Comparison of ENCODE assay signal across 28 cellular contexts in genomic region chr12:129840145-129840884, GRCh38.
"Had no signal": no experiment of that assay in that cellular context is flagged by ENCODE, and none has a peak within 500 bp of the region (broad histone marks: within the 10 kb centered on the region; RNA-seq: fewer than 3 reads in every experiment).

No MANE protein-coding gene starts in this region.

- H3K9me3 Mint-ChIP-seq: stimulated activated effector memory CD8-positive, alpha-beta T cell treated with anti-CD3 and anti-CD28 coated beads, Interleukin-12 subunit alpha, Interleukin-12 subunit beta, amount 100 ng/mL, for 72 hours; stimulated activated memory B cell treated with anti-CD40 and anti-IgM and Interleukin-4, amounts not matched to agents 10 μg/mL and 1 μg/mL and 100 μg/mL, for 72 hours; stimulated activated naive B cell treated with anti-CD40 and anti-IgM and Interleukin-4, amounts not matched to agents 10 μg/mL and 1 μg/mL and 100 μg/mL, for 72 hours; stimulated activated naive CD8-positive, alpha-beta T cell treated with anti-CD3 and anti-CD28 coated beads, Interleukin-15, amount 100 ng/mL, for 72 hours; type B pancreatic cell had no signal

- H3K27me3 ChIP-seq: suprapubic skin, testis, thyroid gland, tibial artery, tibial nerve, transverse colon, upper lobe of left lung, upper lobe of right lung, uterus, vagina had no signal

- H3K4me1 ChIP-seq: stomach, suprapubic skin, testis, thyroid gland, tibial artery, tibial nerve, transverse colon, upper lobe of left lung, upper lobe of right lung, uterus, vagina had no signal

- ATAC-seq: stimulated activated effector memory CD8-positive, alpha-beta T cell treated with anti-CD3 and anti-CD28 coated beads, Interleukin-12 subunit alpha, Interleukin-12 subunit beta, amount 100 ng/mL, for 72 hours; stimulated activated memory B cell treated with anti-CD40 and anti-IgM and Interleukin-4, amounts not matched to agents 10 μg/mL and 1 μg/mL and 100 μg/mL, for 72 hours; stimulated activated naive B cell treated with anti-CD40 and anti-IgM and Interleukin-4, amounts not matched to agents 10 μg/mL and 1 μg/mL and 100 μg/mL, for 72 hours; stimulated activated naive CD8-positive, alpha-beta T cell treated with anti-CD3 and anti-CD28 coated beads, Interleukin-15, amount 100 ng/mL, for 72 hours; stimulated activated naive CD8-positive, alpha-beta T cell treated with anti-CD3 and anti-CD28 coated beads, Interleukin-15, Interleukin-2, amounts not matched to agents 100 U/mL and 50 U/mL, for 24 hours; upper lobe of right lung had no signal

- H3K36me3 Mint-ChIP-seq: stimulated activated effector memory CD8-positive, alpha-beta T cell treated with anti-CD3 and anti-CD28 coated beads, Interleukin-12 subunit alpha, Interleukin-12 subunit beta, amount 100 ng/mL, for 72 hours; stimulated activated memory B cell treated with anti-CD40 and anti-IgM and Interleukin-4, amounts not matched to agents 10 μg/mL and 1 μg/mL and 100 μg/mL, for 72 hours; stimulated activated naive B cell treated with anti-CD40 and anti-IgM and Interleukin-4, amounts not matched to agents 10 μg/mL and 1 μg/mL and 100 μg/mL, for 72 hours; type B pancreatic cell had no signal

- H3K4me3 ChIP-seq: stomach, suprapubic skin, testis, thoracic aorta, thyroid gland, tibial artery, tibial nerve, transverse colon, upper lobe of left lung, upper lobe of right lung, uterus, vagina had no signal

- H3K4me3 Mint-ChIP-seq: stimulated activated effector memory CD8-positive, alpha-beta T cell treated with anti-CD3 and anti-CD28 coated beads, Interleukin-12 subunit alpha, Interleukin-12 subunit beta, amount 100 ng/mL, for 72 hours; stimulated activated memory B cell treated with anti-CD40 and anti-IgM and Interleukin-4, amounts not matched to agents 10 μg/mL and 1 μg/mL and 100 μg/mL, for 72 hours; stimulated activated naive B cell treated with anti-CD40 and anti-IgM and Interleukin-4, amounts not matched to agents 10 μg/mL and 1 μg/mL and 100 μg/mL, for 72 hours; stimulated activated naive CD8-positive, alpha-beta T cell treated with anti-CD3 and anti-CD28 coated beads, Interleukin-15, amount 100 ng/mL, for 72 hours; stimulated activated naive CD8-positive, alpha-beta T cell treated with anti-CD3 and anti-CD28 coated beads, Interleukin-15, Interleukin-2, amounts not matched to agents 100 ng/mL and 50 ng/mL, for 24 hours; type B pancreatic cell had no signal

- H3K27ac Mint-ChIP-seq: stimulated activated effector memory CD8-positive, alpha-beta T cell treated with anti-CD3 and anti-CD28 coated beads, Interleukin-12 subunit alpha, Interleukin-12 subunit beta, amount 100 ng/mL, for 72 hours; stimulated activated memory B cell treated with anti-CD40 and anti-IgM and Interleukin-4, amounts not matched to agents 10 μg/mL and 1 μg/mL and 100 μg/mL, for 72 hours; stimulated activated naive B cell treated with anti-CD40 and anti-IgM and Interleukin-4, amounts not matched to agents 10 μg/mL and 1 μg/mL and 100 μg/mL, for 72 hours; stimulated activated naive CD8-positive, alpha-beta T cell treated with anti-CD3 and anti-CD28 coated beads, Interleukin-15, amount 100 ng/mL, for 72 hours; stimulated activated naive CD8-positive, alpha-beta T cell treated with anti-CD3 and anti-CD28 coated beads, Interleukin-15, Interleukin-2, amounts not matched to agents 100 ng/mL and 50 ng/mL, for 24 hours; type B pancreatic cell had no signal

- DNase-seq: stimulated activated CD4-positive, alpha-beta T cell treated with anti-CD3 and anti-CD28 coated beads, Interleukin-2, amount 100 ng/mL, for 48 hours; stimulated activated CD4-positive, alpha-beta T cell treated with anti-CD3 and anti-CD28 coated beads, Interleukin-4, amount 100 ng/mL, for 1 hour; stimulated activated CD4-positive, alpha-beta T cell treated with anti-CD3 and anti-CD28 coated beads, Interleukin-4, amount 100 ng/mL, for 24 hours; stimulated activated CD4-positive, alpha-beta T cell treated with anti-CD3 and anti-CD28 coated beads, Interleukin-4, amount 100 ng/mL, for 4 hours; stimulated activated CD8-positive, alpha-beta memory T cell treated with anti-CD3 and anti-CD28 coated beads, Interleukin-4, amount 100 ng/mL, for 48 hours; stimulated activated naive B cell treated with anti-CD40 and anti-IgM and Interleukin-4, amounts not matched to agents 10 μg/mL and 1 μg/mL and 100 μg/mL, for 72 hours; stimulated activated naive CD4-positive, alpha-beta T cell; stimulated activated naive CD4-positive, alpha-beta T cell treated with Interleukin-2 at 50 U/mL for 16 hours; stimulated activated naive CD8-positive, alpha-beta T cell treated with anti-CD3 and anti-CD28 coated beads, Interleukin-15, amount 100 ng/mL, for 72 hours; stimulated activated naive CD8-positive, alpha-beta T cell treated with anti-CD3 and anti-CD28 coated beads, Interleukin-15, Interleukin-2, amounts not matched to agents 100 U/mL and 50 U/mL, for 24 hours; stomach; substantia nigra; testis; thyroid gland; tibial artery; transverse colon; trophoblast cell; upper lobe of right lung; uterus had no signal

- H3K4me1 Mint-ChIP-seq: stimulated activated effector memory CD8-positive, alpha-beta T cell treated with anti-CD3 and anti-CD28 coated beads, Interleukin-12 subunit alpha, Interleukin-12 subunit beta, amount 100 ng/mL, for 72 hours; stimulated activated memory B cell treated with anti-CD40 and anti-IgM and Interleukin-4, amounts not matched to agents 10 μg/mL and 1 μg/mL and 100 μg/mL, for 72 hours; stimulated activated naive B cell treated with anti-CD40 and anti-IgM and Interleukin-4, amounts not matched to agents 10 μg/mL and 1 μg/mL and 100 μg/mL, for 72 hours; stimulated activated naive CD8-positive, alpha-beta T cell treated with anti-CD3 and anti-CD28 coated beads, Interleukin-15, amount 100 ng/mL, for 72 hours had no signal

- H3K36me3 ChIP-seq: stomach, suprapubic skin, thoracic aorta, thyroid gland, tibial artery, tibial nerve, transverse colon, upper lobe of left lung, upper lobe of right lung, uterus, vagina had no signal

- H3K27ac ChIP-seq: stomach, suprapubic skin, testis, thoracic aorta, thyroid gland, tibial artery, tibial nerve, transverse colon, upper lobe of left lung, upper lobe of right lung, uterus, vagina had no signal

- H3K27me3 Mint-ChIP-seq: stimulated activated memory B cell treated with anti-CD40 and anti-IgM and Interleukin-4, amounts not matched to agents 10 μg/mL and 1 μg/mL and 100 μg/mL, for 72 hours; stimulated activated naive B cell treated with anti-CD40 and anti-IgM and Interleukin-4, amounts not matched to agents 10 μg/mL and 1 μg/mL and 100 μg/mL, for 72 hours; stimulated activated naive CD8-positive, alpha-beta T cell treated with anti-CD3 and anti-CD28 coated beads, Interleukin-15, amount 100 ng/mL, for 72 hours; stimulated activated naive CD8-positive, alpha-beta T cell treated with anti-CD3 and anti-CD28 coated beads, Interleukin-15, Interleukin-2, amounts not matched to agents 100 ng/mL and 50 ng/mL, for 24 hours had no signal
